30 cellular contexts compared by ENCODE assay signal in the genomic region with DNA sequence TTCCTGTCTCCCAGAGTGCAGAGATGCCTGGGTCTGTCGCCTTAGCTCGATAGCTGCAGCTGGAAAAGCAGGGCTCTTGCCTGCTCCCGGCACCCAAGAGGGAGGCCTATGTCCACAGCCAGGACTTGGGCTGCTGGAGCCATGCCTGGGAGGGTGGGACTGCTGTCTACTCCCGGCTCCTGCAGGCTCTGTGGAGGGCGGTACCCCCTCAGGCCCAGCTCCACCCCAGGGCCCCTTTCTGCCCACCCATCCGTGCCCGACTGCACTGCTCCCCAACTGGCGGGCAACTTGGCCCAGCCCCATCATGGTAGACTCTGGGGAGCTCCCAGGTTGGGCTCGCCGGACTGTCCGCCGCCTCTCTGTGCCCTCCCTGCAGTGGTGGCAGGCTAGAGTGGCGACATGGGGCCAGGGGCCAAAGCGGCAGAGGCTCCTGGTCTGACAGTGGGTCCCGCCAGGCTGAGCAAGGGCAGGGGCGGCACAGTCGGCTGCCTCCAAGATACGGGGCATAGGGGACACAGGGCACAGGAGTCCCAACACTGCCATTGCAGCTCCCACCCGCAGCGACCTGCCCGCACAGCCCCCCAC.
"Had no signal": no experiment of that assay in that cellular context is flagged by ENCODE, and none has a peak within 500 bp of the region (broad histone marks: within the 10 kb centered on the region; RNA-seq: fewer than 3 reads in every experiment).

No MANE protein-coding gene starts in this region.

- H3K36me3 ChIP-seq: adrenal gland had no signal

- FAIRE-seq: RCC 7860 had no signal

- H3K9me3 ChIP-seq: adrenal gland had no signal

- ATAC-seq: activated naive CD4-positive, alpha-beta T cell treated with anti-CD3 and anti-CD28 coated beads, Interleukin-2, amount 50 U/mL, for 72 hours; activated T-cell treated with anti-CD3 and anti-CD28 coated beads, Interleukin-2, amount 50 U/mL, for 4 hours had no signal

- H3K4me1 ChIP-seq: adrenal gland had no signal

- H3K4me3 ChIP-seq: adrenal gland, PC-9 had no signal

- H2AFZ ChIP-seq: PC-9 had no signal

- DNase-seq: activated B cell treated with CpG ODN at 0.5 μM for 24 hours; activated CD4-positive, alpha-beta memory T cell treated with anti-CD3 and anti-CD28 coated beads for 36 hours; activated CD4-positive, alpha-beta T cell treated with anti-CD3 and anti-CD28 coated beads for 4 hours; activated CD4-positive, alpha-beta T cell treated with anti-CD3 and anti-CD28 coated beads, Interleukin-2, amount 50 U/mL, for 1 hour; activated CD4-positive, CD25-positive, alpha-beta regulatory T cell treated with anti-CD3 and anti-CD28 coated beads, Interleukin-2, amount 50 U/mL, for 72 hours; activated CD8-positive, alpha-beta memory T cell treated with anti-CD3 and anti-CD28 coated beads, Interleukin-2, amount 50 U/mL, for 4 hours; activated gamma-delta T cell treated with Interleukin-2 at 50 U/mL for 16 hours; activated naive CD4-positive, alpha-beta T cell treated with anti-CD3 and anti-CD28 coated beads for 36 hours; activated T-cell treated with anti-CD3 and anti-CD28 coated beads for 4 hours; activated T-cell treated with anti-CD3 and anti-CD28 coated beads, Interleukin-2, amount 50 U/mL, for 4 hours; adrenal gland; caudate nucleus; Karpas-422; KBM-7; NCI-H1105; NCI-H1436; NCI-H1694 treated with DMSO at 0.1 percent for 48 hours; NCI-H2029; NCI-H510A; NCI-H526; NCI-H748 treated with DMSO at 0.1 percent for 48 hours; PC-9; SW 1271; T-helper 1 cell; T-helper 2 cell; T-helper 9 cell had no signal

- H3K4me2 ChIP-seq: PC-9 had no signal

- H3K27me3 ChIP-seq: adrenal gland had no signal

- H3K27ac ChIP-seq: adrenal gland, PC-9, RWPE1, VCaP had no signal
